In the genomic region with DNA sequence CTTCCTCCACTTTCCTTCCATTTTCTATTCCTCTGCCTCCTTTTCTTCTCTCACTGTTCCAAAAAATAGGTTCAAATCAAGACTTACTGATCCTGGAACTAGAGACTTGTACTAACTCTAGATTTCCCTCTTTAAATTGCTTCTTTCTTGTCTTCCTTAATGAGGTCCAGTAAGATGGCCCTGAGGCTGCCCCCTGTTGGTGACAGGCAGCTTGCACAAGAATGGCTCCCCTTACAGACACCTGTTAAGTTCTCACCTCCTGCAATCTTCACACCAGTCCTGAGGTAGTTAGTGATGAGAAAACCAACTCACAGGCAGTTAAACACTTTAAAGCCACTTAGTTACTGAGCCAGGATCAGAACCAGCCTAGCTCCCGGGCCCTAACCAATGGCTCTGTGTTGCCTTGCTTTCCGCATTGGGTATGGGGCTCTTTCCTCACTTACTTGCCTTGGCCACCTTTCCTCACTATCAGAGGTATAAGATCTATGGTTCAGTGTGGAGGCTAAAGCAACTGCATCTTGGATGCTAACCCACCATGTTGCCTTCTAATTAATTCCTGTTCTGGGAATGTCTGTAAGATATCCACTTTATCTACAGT, we compare ENCODE assay signal across 9 cellular contexts.
DNase-seq lines count a peak whose midpoint lies in the region; ATAC-seq, FAIRE-seq and TF ChIP-seq lines count a peak whose summit lies in the region.
"Had no signal": no experiment of that assay in that cellular context is flagged by ENCODE, and none has a peak within 500 bp of the region (broad histone marks: within the 10 kb centered on the region; RNA-seq: fewer than 3 reads in every experiment).

No MANE protein-coding gene starts in this region.

- H3K9ac ChIP-seq in DND-41 (ENCODE audit: low read depth, low read length) (no peak overlapping the region), keratinocyte (ENCODE audit: control insufficient read depth, extremely low read depth, insufficient read depth, low read length) (no peak overlapping the region)

- no peak overlapping the region for H3K27ac ChIP-seq in DND-41 (ENCODE audit: low read length)
- no peak overlapping the region for H3K27ac ChIP-seq in PC-9
- no peak overlapping the region for H3K27ac ChIP-seq in keratinocyte (ENCODE audit: control insufficient read depth, insufficient read depth, low read length)
- no peak overlapping the region for H3K27ac ChIP-seq in left lung

- no peak overlapping the region for H2AFZ ChIP-seq in DND-41 (ENCODE audit: low read depth, low read length)
- H2AFZ ChIP-seq in PC-9, result no peak overlapping the region
- no peak overlapping the region for H2AFZ ChIP-seq in keratinocyte (ENCODE audit: control insufficient read depth, low read length)

- H3K9me2 ChIP-seq in PC-9 (ENCODE audit: insufficient read depth), result no peaks in the 10 kb centered on the region

- no peaks in the 10 kb centered on the region for H3K9me3 ChIP-seq in DND-41 (ENCODE audit: insufficient read depth, low read length, severe bottlenecking)
- H3K9me3 ChIP-seq in PC-9 (ENCODE audit: insufficient read depth, low read depth), result no peaks in the 10 kb centered on the region
- no peaks in the 10 kb centered on the region for H3K9me3 ChIP-seq in keratinocyte (ENCODE audit: control insufficient read depth, low read depth, low read length)
- H3K9me3 ChIP-seq in left lung, result no peaks in the 10 kb centered on the region

- ATAC-seq in DND-41 (ENCODE audit: insufficient read depth, low read depth) (no peak), GM18868 (IDR thresholded peaks at IDR 0.05; ENCODE audit: unreplicated experiment) (peak; percentile 62), left lung (no peak)

- POLR2A ChIA-PET in PC-9 (lab: Charles Lee; ENCODE audit: unreplicated experiment), result no interaction called here

- CTCF ChIA-PET in PC-9 (lab: Charles Lee), result no interaction called here

- no peaks in the 10 kb centered on the region for H3F3A ChIP-seq in PC-9 (ENCODE audit: insufficient read depth, low read depth)

- FAIRE-seq in keratinocyte (lab: Jason Lieb, UNC), result no peak

- H3K4me2 ChIP-seq in DND-41 (ENCODE audit: insufficient read depth, low read length), result no peak overlapping the region
- no peak overlapping the region for H3K4me2 ChIP-seq in PC-9
- no peak overlapping the region for H3K4me2 ChIP-seq in keratinocyte (ENCODE audit: control insufficient read depth, extremely low read depth, insufficient read depth, low read depth, low read length)

- dilution Hi-C loops in keratinocyte (cut with MboI; ENCODE audit: extremely low pct_ligation_motif_present, low sequenced_read_pairs), result no loop called here

- TF ChIP-seq CTCF in DND-41 (IDR thresholded peaks at IDR 0.05; ENCODE audit: borderline replicate concordance, extremely low read depth, low read length, poor library complexity, severe bottlenecking) (peak; percentile 51), PC-9 (conservative IDR thresholded peaks at IDR 0.05) (peak; percentile 33; the same call in 1 of the 2 replicates), keratinocyte (optimal IDR thresholded peaks at IDR 0.05 in 1 of 3, IDR thresholded peaks at IDR 0.05 in 1 of 3, conservative IDR thresholded peaks at IDR 0.05 in 1 of 3; ENCODE audit: extremely low read depth in 1 of 3, insufficient read depth in 2 of 3, low read length in 3 of 3) (peak; percentile 10 to 22 (median 11)), left lung (IDR thresholded peaks at IDR 0.05) (peak in 1 of 2 donors; percentile 12)

- DNase-seq in DND-41 (peak; percentile 18), PC-9 (no peak), keratinocyte (ENCODE audit: low read depth, low spot score) (no peak), foreskin melanocyte (no peak), 8988T (no peak), left lung (no peak)
- no peak for DNase-seq in stimulated activated naive CD4-positive, alpha-beta T cell (lab: John Stamatoyannopoulos, UW)
- DNase-seq: NCI-H1048 had no signal

- no peaks in the 10 kb centered on the region for H3K9me1 ChIP-seq in keratinocyte (ENCODE audit: control insufficient read depth, extremely low read depth, insufficient read depth, low read length)

- intact Hi-C loops in PC-9 (cut with micrococcal nuclease; ENCODE audit: unreplicated experiment) (no loop called here), left lung (cut with DNase I) (no loop called here)

- H3K4me3 ChIP-seq in DND-41 (ENCODE audit: low read depth in 1 of 2, low read length in 2 of 2) (no peak overlapping the region), PC-9 (no peak overlapping the region), keratinocyte (ENCODE audit: control insufficient read depth in 2 of 3, extremely low read depth in 1 of 3, insufficient read depth in 2 of 3, low read depth in 1 of 3, low read length in 3 of 3) (no peak overlapping the region), left lung (no peak overlapping the region)

- H3K79me2 ChIP-seq in DND-41 (ENCODE audit: insufficient read depth, low read length) (no peaks in the 10 kb centered on the region), PC-9 (ENCODE audit: low read depth) (no peaks in the 10 kb centered on the region), keratinocyte (ENCODE audit: control insufficient read depth, insufficient read depth, low read length) (no peaks in the 10 kb centered on the region)

- H3K27me3 ChIP-seq in DND-41 (ENCODE audit: insufficient read depth, low read length, poor library complexity) (peaks cover 11% of the 10 kb centered on the region), PC-9 (ENCODE audit: insufficient read depth, low read depth) (no peaks in the 10 kb centered on the region), keratinocyte (ENCODE audit: control insufficient read depth, extremely low read depth, insufficient read depth, low read length) (no peaks in the 10 kb centered on the region), left lung (no peaks in the 10 kb centered on the region)

- H4K20me1 ChIP-seq in DND-41 (ENCODE audit: insufficient read depth, low read length) (no peaks in the 10 kb centered on the region), PC-9 (ENCODE audit: insufficient read depth) (no peaks in the 10 kb centered on the region), keratinocyte (ENCODE audit: control insufficient read depth, extremely low read depth, insufficient read depth, low read length) (no peaks in the 10 kb centered on the region)

- no peaks in the 10 kb centered on the region for H3K36me3 ChIP-seq in DND-41 (ENCODE audit: insufficient read depth, low read length)
- no peaks in the 10 kb centered on the region for H3K36me3 ChIP-seq in PC-9 (ENCODE audit: low read depth)
- no peaks in the 10 kb centered on the region for H3K36me3 ChIP-seq in keratinocyte (ENCODE audit: control insufficient read depth in 2 of 2, extremely low read depth in 1 of 2, insufficient read depth in 2 of 2, low read length in 2 of 2)
- no peaks in the 10 kb centered on the region for H3K36me3 ChIP-seq in left lung

- no TSS peak for BruUV-seq in PC-9 (replicated peaks; lab: Mats Ljungman, UMichigan)

- no peaks in the 10 kb centered on the region for H3K4me1 ChIP-seq in DND-41 (ENCODE audit: insufficient read depth, low read length)
- no peaks in the 10 kb centered on the region for H3K4me1 ChIP-seq in PC-9 (replicated peaks; ENCODE audit: insufficient read depth)
- no peaks in the 10 kb centered on the region for H3K4me1 ChIP-seq in keratinocyte (ENCODE audit: control insufficient read depth, extremely low read depth, insufficient read depth, low read length)
- no peaks in the 10 kb centered on the region for H3K4me1 ChIP-seq in left lung
